Comparison of ENCODE assay signal across 1 cellular context in the genomic region with DNA sequence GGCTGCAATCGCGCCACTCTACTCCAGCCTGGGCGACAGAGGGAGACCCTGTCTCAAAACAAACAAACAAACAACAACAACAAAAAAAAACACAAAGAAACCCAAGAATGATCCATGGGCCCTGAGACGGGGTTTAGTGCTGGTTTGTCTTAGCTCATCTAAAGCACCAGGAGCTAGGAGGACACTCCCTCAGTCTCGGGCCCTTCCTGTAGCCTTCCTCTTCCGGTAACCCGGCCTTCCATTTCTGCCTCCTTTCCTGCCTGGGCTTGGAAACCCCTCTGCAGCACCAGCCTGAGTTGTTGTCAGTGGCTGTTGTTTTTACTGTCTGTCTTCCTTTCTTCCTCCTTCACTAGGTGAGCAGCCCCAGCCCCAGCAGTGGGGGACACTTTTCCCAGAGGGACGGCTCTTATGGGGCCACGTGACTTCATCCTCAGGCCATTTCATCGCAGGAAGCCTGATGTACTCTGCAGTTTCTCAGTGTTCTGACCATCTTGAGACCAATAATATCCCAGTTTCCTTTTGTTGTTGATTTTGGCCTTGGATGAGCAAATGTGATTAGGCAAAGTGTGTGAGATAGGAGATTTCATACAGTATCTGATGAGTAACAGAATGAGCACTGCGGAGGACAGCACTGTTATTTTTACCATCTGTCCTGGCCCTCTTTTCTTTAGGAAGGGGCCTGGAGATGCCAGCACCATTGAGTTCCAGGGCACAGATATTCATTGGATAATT.
TF ChIP-seq lines count a peak whose summit lies in the region.

No MANE protein-coding gene starts in this region.

TF ChIP-seq in endothelial cell of umbilical vein, 7 proteins besides CTCF, POLR2A, EP300 and RAD21 (continued from another document):
- TF ChIP-seq MYC (IDR thresholded peaks at IDR 0.05; ENCODE audit: low read depth, low read length) = no peak
